Comparison of ENCODE assay signal across 9 cellular contexts in genomic region chr2:233331536-233331935, GRCh38. TPM values are rescaled to one million over a fixed set of nuclear protein-coding genes. Genes with fewer than 3 reads are reported as not detected.
DNase-seq lines count a peak whose midpoint lies in the region; ATAC-seq and TF ChIP-seq lines count a peak whose summit lies in the region.
"Had no signal": no experiment of that assay in that cellular context is flagged by ENCODE, and none has a peak within 500 bp of the region (broad histone marks: within the 10 kb centered on the region; RNA-seq: fewer than 3 reads in every experiment).

No MANE protein-coding gene starts in this region.

- peaks cover 0 to 4% (median 1%) of the 10 kb centered on the region in 7 donors for H3K9me3 Mint-ChIP-seq in CD14-positive monocyte
- H3K9me3 Mint-ChIP-seq in activated CD8-positive, alpha-beta memory T cell treated with anti-CD3 and anti-CD28 coated beads, Interleukin-2, amount 10 ng/mL, durations not matched to agents 7 days and 5 days (ENCODE audit: low read depth) = no peaks in the 10 kb centered on the region

- H3K9me3 ChIP-seq in Loucy (ENCODE audit: insufficient read depth, low read depth, low read length) = no peaks in the 10 kb centered on the region
- no peaks in the 10 kb centered on the region for H3K9me3 ChIP-seq in right cardiac atrium (ENCODE audit: control insufficient read depth, low read length)

- POLR2A ChIA-PET in RWPE1 (lab: Yijun Ruan, JAX; ENCODE audit: low non-redundant PET) = no interaction called here

- H3K9ac ChIP-seq in Loucy (ENCODE audit: low read depth, low read length, poor library complexity, severe bottlenecking) = peak overlapping the region; percentile 15

- peaks cover 6 to 7% of the 10 kb centered on the region in 2 donors for H3K36me3 Mint-ChIP-seq in CD14-positive monocyte
- peaks cover 6% of the 10 kb centered on the region for H3K36me3 Mint-ChIP-seq in activated CD8-positive, alpha-beta memory T cell treated with anti-CD3 and anti-CD28 coated beads, Interleukin-2, amount 10 ng/mL, durations not matched to agents 7 days and 5 days

- H3K27me3 Mint-ChIP-seq in CD14-positive monocyte (ENCODE audit: low read depth in 3 of 3) = peaks cover 0 to 4% (median 0%) of the 10 kb centered on the region in 3 donors
- no peaks in the 10 kb centered on the region for H3K27me3 Mint-ChIP-seq in activated CD8-positive, alpha-beta memory T cell treated with anti-CD3 and anti-CD28 coated beads, Interleukin-2, amount 10 ng/mL, durations not matched to agents 7 days and 5 days

- ATAC-seq in GM21390 (IDR thresholded peaks at IDR 0.05; ENCODE audit: unreplicated experiment) (peak; percentile 89), right cardiac atrium (peak; percentile 29 to 58)
- ATAC-seq in activated CD8-positive, alpha-beta memory T cell treated with anti-CD3 and anti-CD28 coated beads, Interleukin-2, amount 10 ng/mL, durations not matched to agents 7 days and 5 days = peak; percentile 94

- H3F3A ChIP-seq in Loucy (ENCODE audit: low read depth) = peaks cover 2% of the 10 kb centered on the region; the same call in 1 of the 2 replicates

- H3K36me3 ChIP-seq in Loucy (ENCODE audit: insufficient read depth, low read length) = no peaks in the 10 kb centered on the region

- H3K4me3 ChIP-seq in Loucy (ENCODE audit: low read length, poor library complexity, severe bottlenecking) (peak overlapping the region; percentile 32), right cardiac atrium (ENCODE audit: low read length) (no peak overlapping the region)

- intact Hi-C loops in CD14-positive monocyte (cut with micrococcal nuclease) = loop anchor here in 1 of 2 donors (5.0 kb wide), 1 partner anchor 79 kb away; the partner anchor contains the start of gene ATG16L1
- intact Hi-C loops in right cardiac atrium (cut with DNase I) = no loop called here

- no peaks in the 10 kb centered on the region for H3K79me2 ChIP-seq in Loucy (ENCODE audit: insufficient read depth, low read length)

- TF ChIP-seq CTCF in CD14-positive monocyte (IDR thresholded peaks at IDR 0.05) (no peak), Loucy (conservative IDR thresholded peaks at IDR 0.05; ENCODE audit: low read length) (no peak), RWPE1 (conservative IDR thresholded peaks at IDR 0.05; ENCODE audit: low read depth) (no peak)

- WGBS in right cardiac atrium = 72% methylated on average over 15 of the region's 15 CpGs

- no peaks in the 10 kb centered on the region for H3K9me2 ChIP-seq in Loucy (replicated peaks; ENCODE audit: low read depth, low read length)

- DNase-seq in CD14-positive monocyte (ENCODE audit: low spot score) (peak; percentile 96), right cardiac atrium (peak; percentile 43 to 74 (median 65)), RWPE1 (ENCODE audit: low spot score) (no peak), DMS79 treated with DMSO at 0.1 percent for 48 hours (lab: John Stamatoyannopoulos, UW) (no peak)
- peak; percentile 93 for DNase-seq in activated CD8-positive, alpha-beta memory T cell treated with anti-CD3 and anti-CD28 coated beads, Interleukin-2, amount 10 ng/mL, durations not matched to agents 7 days and 5 days
- DNase-seq in stimulated activated CD8-positive, alpha-beta memory T cell treated with anti-CD3 and anti-CD28 coated beads, Interleukin-15, amount 100 ng/mL, for 4 hours (ENCODE audit: low read depth in 2 of 2) = peak; percentile 58 to 65

- H3K4me1 ChIP-seq in Loucy (ENCODE audit: insufficient read depth, low read length, poor library complexity, severe bottlenecking) (peaks cover 34% of the 10 kb centered on the region), right cardiac atrium (ENCODE audit: control insufficient read depth, insufficient read depth, low read length) (no peaks in the 10 kb centered on the region)

- H3K4me2 ChIP-seq in Loucy (ENCODE audit: low read depth, low read length, poor library complexity, severe bottlenecking) = peak overlapping the region; percentile 46

- H3K27ac ChIP-seq in right cardiac atrium (ENCODE audit: low read length) (no peak overlapping the region), RWPE1 (no peak overlapping the region)

- H2AFZ ChIP-seq in Loucy (ENCODE audit: low read length) = peak overlapping the region; percentile 73

- peak overlapping the region; percentile 96 to 99 (median 98) for H3K27ac Mint-ChIP-seq in CD14-positive monocyte
- H3K27ac Mint-ChIP-seq in activated CD8-positive, alpha-beta memory T cell treated with anti-CD3 and anti-CD28 coated beads, Interleukin-2, amount 10 ng/mL, durations not matched to agents 7 days and 5 days = peak overlapping the region; percentile 96

- H4K20me1 ChIP-seq in Loucy (ENCODE audit: insufficient read depth, low read length, poor library complexity, severe bottlenecking) = no peaks in the 10 kb centered on the region

- no peaks in the 10 kb centered on the region for H3K27me3 ChIP-seq in Loucy (ENCODE audit: insufficient read depth, low read length, poor library complexity, severe bottlenecking)
- no peaks in the 10 kb centered on the region for H3K27me3 ChIP-seq in right cardiac atrium (ENCODE audit: control insufficient read depth, insufficient read depth)

- peak overlapping the region; percentile 9 to 62 for H3K4me3 Mint-ChIP-seq in CD14-positive monocyte
- H3K4me3 Mint-ChIP-seq in activated CD8-positive, alpha-beta memory T cell treated with anti-CD3 and anti-CD28 coated beads, Interleukin-2, amount 10 ng/mL, durations not matched to agents 7 days and 5 days = peak overlapping the region; percentile 46

- CTCF ChIA-PET in activated CD8-positive, alpha-beta memory T cell treated with anti-CD3 and anti-CD28 coated beads, Interleukin-2, amount 10 ng/mL, durations not matched to agents 7 days and 5 days (lab: Charles Lee) = interaction anchor here (0.6 to 2.5 kb wide), 14 partner anchors 10 to 112 kb away, joined by 3 to 16 read pairs (median 4); partner anchors contain the start of genes ATG16L1 and DGKD
- CTCF ChIA-PET in RWPE1 (lab: Yijun Ruan, JAX) = interaction anchor here (0.6 to 0.8 kb wide), 2 partner anchors 112 to 1667 kb away, joined by 3 read pairs; no protein-coding TSS in a partner anchor

- H3K4me1 Mint-ChIP-seq in CD14-positive monocyte = peaks cover 62% of the 10 kb centered on the region
- peaks cover 47% of the 10 kb centered on the region for H3K4me1 Mint-ChIP-seq in activated CD8-positive, alpha-beta memory T cell treated with anti-CD3 and anti-CD28 coated beads, Interleukin-2, amount 10 ng/mL, durations not matched to agents 7 days and 5 days

RNA-seq across cellular contexts. Expression of gene DGKD, which starts 22.8 kb away (rescaled TPM):
- polyA plus RNA-seq in CD14-positive monocyte (10 to 100 TPM; 14.5 to 16.6 TPM), right cardiac atrium (17.9 TPM)
- 10 to 100 TPM; 42.3 to 92.4 TPM for total RNA-seq in activated CD8-positive, alpha-beta memory T cell treated with anti-CD3 and anti-CD28 coated beads, Interleukin-2, amount 10 ng/mL, durations not matched to agents 7 days and 5 days
- total RNA-seq in right cardiac atrium = 10 to 100 TPM; 27.6 to 44.9 (median 38.6) TPM

RNA-seq across cellular contexts. Expression of gene SAG, which starts 23.9 kb away (rescaled TPM):
- polyA plus RNA-seq in CD14-positive monocyte (under 1 TPM in 1 of 2 donors, not detected in 1; 0.87 TPM), right cardiac atrium (not detected)
- under 1 TPM; 0.09 to 0.23 TPM for total RNA-seq in activated CD8-positive, alpha-beta memory T cell treated with anti-CD3 and anti-CD28 coated beads, Interleukin-2, amount 10 ng/mL, durations not matched to agents 7 days and 5 days
- total RNA-seq in right cardiac atrium = not detected
- total RNA-seq: subcutaneous adipose tissue had no signal

Comparison
In these comparisons a context has a peak if more than half of its experiments do, and no peak if none do; other contexts are left out.
1. DNase-seq: peak in CD14-positive monocyte (single experiment), activated CD8-positive, alpha-beta memory T cell treated with anti-CD3 and anti-CD28 coated beads, Interleukin-2, amount 10 ng/mL, durations not matched to agents 7 days and 5 days (single experiment), right cardiac atrium (3 of 3) and stimulated activated CD8-positive, alpha-beta memory T cell treated with anti-CD3 and anti-CD28 coated beads, Interleukin-15, amount 100 ng/mL, for 4 hours (2 of 2); none in RWPE1 (single experiment) and DMS79 treated with DMSO at 0.1 percent for 48 hours (single experiment).
2. ATAC-seq: peak in every context shown above with its lines; median percentile 94 in activated CD8-positive, alpha-beta memory T cell treated with anti-CD3 and anti-CD28 coated beads, Interleukin-2, amount 10 ng/mL, durations not matched to agents 7 days and 5 days; 89 in GM21390; 44 in right cardiac atrium.